In genomic region chr1:152461544-152461943, GRCh38 we compare ENCODE assay signal across 8 cellular contexts.
DNase-seq lines count a peak whose midpoint lies in the region; ATAC-seq and TF ChIP-seq lines count a peak whose summit lies in the region.

No MANE protein-coding gene starts in this region.

- TF ChIP-seq CTCF in LNCAP (IDR thresholded peaks at IDR 0.05): peak; percentile 86

- DNase-seq in DMS114 treated with DMSO at 0.1 percent for 48 hours (lab: John Stamatoyannopoulos, UW; ENCODE audit: unreplicated experiment) (peak; percentile 89), SKM-1 treated with dmso at 0.1 percent for 144 hours (lab: John Stamatoyannopoulos, UW; ENCODE audit: unreplicated experiment) (peak; percentile 84), amniotic epithelial cell (ENCODE audit: low read depth) (peak; percentile 67), iPS DF 4.7 (ENCODE audit: extremely low read depth, low spot score) (peak; percentile 33), GOT3 (lab: John Stamatoyannopoulos, UW) (no peak)
- peak; percentile 60 to 65 for DNase-seq in stimulated activated CD4-positive, alpha-beta T cell treated with anti-CD3 and anti-CD28 coated beads, Interleukin-2, amount 100 ng/mL, for 24 hours

- ATAC-seq in GM21423 (IDR thresholded peaks at IDR 0.05; ENCODE audit: unreplicated experiment): no peak
